In genomic region chrX:119870626-119871131, GRCh38 we compare ENCODE assay signal across 8 cellular contexts. TPM values are rescaled to one million over a fixed set of nuclear protein-coding genes. Genes with fewer than 3 reads are reported as not detected.
A peak's percentile ranks its signal among the peaks of the same experiment; 100 is the strongest.
DNase-seq lines count a peak whose midpoint lies in the region; ATAC-seq and TF ChIP-seq lines count a peak whose summit lies in the region.

No MANE protein-coding gene starts in this region.

- intact Hi-C loops in CD4-positive, alpha-beta memory T cell (cut with micrococcal nuclease), result loop anchor here (1.0 to 5.0 kb wide), 7 partner anchors 16 to 403 kb away; partner anchors contain the start of genes NKAP, NKRF, RPL39 and SLC25A5

- peak; percentile 29 to 59 (median 42) for DNase-seq in CD4-positive, alpha-beta memory T cell
- peak; percentile 50 for DNase-seq in NCI-H2171 treated with DMSO at 0.1 percent for 48 hours (lab: John Stamatoyannopoulos, UW)
- peak; percentile 31 for DNase-seq in fibroblast of villous mesenchyme (ENCODE audit: low read depth)
- no peak for DNase-seq in NCI-H446 (lab: John Stamatoyannopoulos, UW)

- peak overlapping the region; percentile 26 to 89 for H3K4me3 ChIP-seq in CD4-positive, alpha-beta memory T cell (ENCODE audit: low read length in 2 of 2)
- H3K4me3 ChIP-seq in fibroblast of villous mesenchyme (ENCODE audit: low read depth, low read length), result peak overlapping the region; percentile 81
- H3K4me3 ChIP-seq in neuron (ENCODE audit: low read length), result peak overlapping the region; percentile 60

- H3K27me3 Mint-ChIP-seq in CD4-positive, alpha-beta memory T cell, result no peaks in the 10 kb centered on the region
- no peaks in the 10 kb centered on the region for H3K27me3 Mint-ChIP-seq in activated T-helper 17 cell treated with anti-CD3 and anti-CD28 coated beads, Interleukin-2, amount 50 U/mL, for 72 hours

- H3K27ac Mint-ChIP-seq in CD4-positive, alpha-beta memory T cell, result peak overlapping the region; percentile 98 to 100 (median 98)
- H3K27ac Mint-ChIP-seq in activated T-helper 17 cell treated with anti-CD3 and anti-CD28 coated beads, Interleukin-2, amount 50 U/mL, for 72 hours, result peak overlapping the region; percentile 99

- ATAC-seq in GM21529 (IDR thresholded peaks at IDR 0.05; ENCODE audit: unreplicated experiment), result peak; percentile 11
- ATAC-seq in activated T-helper 17 cell treated with anti-CD3 and anti-CD28 coated beads, Interleukin-2, amount 50 U/mL, for 72 hours (replicated peaks), result peak; percentile 30
- no peak for ATAC-seq in GM21576 (IDR thresholded peaks at IDR 0.05; ENCODE audit: unreplicated experiment)

- H2AFZ ChIP-seq in neuron (ENCODE audit: low read depth, low read length), result no peak overlapping the region

- no peaks in the 10 kb centered on the region for H3K27me3 ChIP-seq in CD4-positive, alpha-beta memory T cell (ENCODE audit: insufficient read depth, low read length)
- H3K27me3 ChIP-seq in neuron (ENCODE audit: insufficient read depth, low read length), result no peaks in the 10 kb centered on the region

- H3K4me1 ChIP-seq in CD4-positive, alpha-beta memory T cell (ENCODE audit: insufficient read depth, low read length), result peaks cover 15% of the 10 kb centered on the region
- peaks cover 3% of the 10 kb centered on the region for H3K4me1 ChIP-seq in neuron (ENCODE audit: insufficient read depth, low read length)

- H3K4me3 Mint-ChIP-seq in CD4-positive, alpha-beta memory T cell, result peak overlapping the region; percentile 93 to 100 (median 96)
- peak overlapping the region; percentile 100 for H3K4me3 Mint-ChIP-seq in activated T-helper 17 cell treated with anti-CD3 and anti-CD28 coated beads, Interleukin-2, amount 50 U/mL, for 72 hours

- H3K36me3 Mint-ChIP-seq in CD4-positive, alpha-beta memory T cell, result peaks cover 2 to 24% of the 10 kb centered on the region in 2 donors
- peaks cover 43% of the 10 kb centered on the region for H3K36me3 Mint-ChIP-seq in activated T-helper 17 cell treated with anti-CD3 and anti-CD28 coated beads, Interleukin-2, amount 50 U/mL, for 72 hours (ENCODE audit: low read depth)

- peaks cover 3 to 39% (median 16%) of the 10 kb centered on the region in 4 donors for H3K4me1 Mint-ChIP-seq in CD4-positive, alpha-beta memory T cell
- H3K4me1 Mint-ChIP-seq in activated T-helper 17 cell treated with anti-CD3 and anti-CD28 coated beads, Interleukin-2, amount 50 U/mL, for 72 hours, result no peaks in the 10 kb centered on the region

- H3K9me3 ChIP-seq in CD4-positive, alpha-beta memory T cell (ENCODE audit: control insufficient read depth in 1 of 2, low read length in 2 of 2), result no peaks in the 10 kb centered on the region
- no peaks in the 10 kb centered on the region for H3K9me3 ChIP-seq in neuron (ENCODE audit: low read length)

- CTCF ChIA-PET in CD4-positive, alpha-beta memory T cell (lab: Charles Lee; ENCODE audit: partially characterized antibody), result interaction anchor here (0.7 to 2.5 kb wide), 7 partner anchors 9 to 84 kb away, joined by 3 to 11 read pairs (median 3); partner anchors contain the start of gene RPL39

- no peak for TF ChIP-seq CTCF in fibroblast of villous mesenchyme (IDR thresholded peaks at IDR 0.05; ENCODE audit: insufficient read depth, low read depth, low read length)

- H3K36me3 ChIP-seq in CD4-positive, alpha-beta memory T cell (ENCODE audit: insufficient read depth, low read length), result no peaks in the 10 kb centered on the region
- peaks cover 4% of the 10 kb centered on the region for H3K36me3 ChIP-seq in neuron (ENCODE audit: insufficient read depth, low read length)

- POLR2A ChIA-PET in CD4-positive, alpha-beta memory T cell (lab: Charles Lee; ENCODE audit: partially characterized antibody), result interaction anchor here (0.8 to 3.3 kb wide), 16 partner anchors 9 to 305 kb away, joined by 3 to 51 read pairs (median 6); partner anchors contain the start of genes NKAP, RPL39, SEPTIN6 and SOWAHD

- H3K9me3 Mint-ChIP-seq in CD4-positive, alpha-beta memory T cell, result peaks cover 0 to 2% (median 0%) of the 10 kb centered on the region in 8 donors
- no peaks in the 10 kb centered on the region for H3K9me3 Mint-ChIP-seq in activated T-helper 17 cell treated with anti-CD3 and anti-CD28 coated beads, Interleukin-2, amount 50 U/mL, for 72 hours

- peak overlapping the region; percentile 85 for H3K27ac ChIP-seq in CD4-positive, alpha-beta memory T cell (ENCODE audit: low read depth, low read length)

RNA-seq across cellular contexts. Expression of gene RNF113A, which starts 0.9 kb away (rescaled TPM):
- total RNA-seq in CD4-positive, alpha-beta memory T cell, result 10 to 100 TPM; 43.0 to 45.3 TPM
- 10 to 100 TPM; 57.3 to 64.8 TPM for polyA plus RNA-seq in CD4-positive, alpha-beta memory T cell
- total RNA-seq in activated T-helper 17 cell treated with anti-CD3 and anti-CD28 coated beads, Interleukin-2, amount 50 U/mL, for 72 hours, result 10 to 100 TPM; 22.3 to 25.2 TPM
- 9.1 and 12.9 TPM in 2 replicates for total RNA-seq in fibroblast of villous mesenchyme

RNA-seq across cellular contexts. Expression of gene NDUFA1, which starts 1.0 kb away (rescaled TPM):
- 10 to 100 TPM; 59.7 to 62.4 TPM for total RNA-seq in CD4-positive, alpha-beta memory T cell
- polyA plus RNA-seq in CD4-positive, alpha-beta memory T cell, result 100 to 1,000 TPM; 308 to 409 TPM
- 10 to 100 TPM; 70.5 to 96.5 TPM for total RNA-seq in activated T-helper 17 cell treated with anti-CD3 and anti-CD28 coated beads, Interleukin-2, amount 50 U/mL, for 72 hours
- total RNA-seq in fibroblast of villous mesenchyme, result 67.8 and 68.6 TPM in 2 replicates

RNA-seq across cellular contexts. Expression of gene UPF3B, which starts 17.9 kb away (rescaled TPM):
- total RNA-seq in CD4-positive, alpha-beta memory T cell, result 10 to 100 TPM; 11.1 to 12.1 TPM
- polyA plus RNA-seq in CD4-positive, alpha-beta memory T cell, result 1 to 10 TPM; 3.9 to 7.7 TPM
- total RNA-seq in activated T-helper 17 cell treated with anti-CD3 and anti-CD28 coated beads, Interleukin-2, amount 50 U/mL, for 72 hours, result 10 to 100 TPM; 19.3 to 19.4 TPM
- total RNA-seq in fibroblast of villous mesenchyme, result 1.3 and 1.7 TPM in 2 replicates

RNA-seq across cellular contexts. Expression of gene AKAP14, which starts 25.0 kb away (rescaled TPM):
- total RNA-seq in CD4-positive, alpha-beta memory T cell, result not detected
- not detected for polyA plus RNA-seq in CD4-positive, alpha-beta memory T cell
- total RNA-seq in activated T-helper 17 cell treated with anti-CD3 and anti-CD28 coated beads, Interleukin-2, amount 50 U/mL, for 72 hours, result not detected
- not detected in 2 replicates for total RNA-seq in fibroblast of villous mesenchyme

Comparison
In these comparisons a context has a peak if more than half of its experiments do, and no peak if none do; other contexts are left out.
1. DNase-seq: peak in CD4-positive, alpha-beta memory T cell (5 of 5), NCI-H2171 treated with DMSO at 0.1 percent for 48 hours (single experiment) and fibroblast of villous mesenchyme (single experiment); none in NCI-H446 (0 of 2).
2. Peak in every context shown above with its lines, with median percentiles within 50 percentile points of each other: H3K4me3 ChIP-seq.